ENCODE assay signal across 8 cellular contexts in the genomic region with DNA sequence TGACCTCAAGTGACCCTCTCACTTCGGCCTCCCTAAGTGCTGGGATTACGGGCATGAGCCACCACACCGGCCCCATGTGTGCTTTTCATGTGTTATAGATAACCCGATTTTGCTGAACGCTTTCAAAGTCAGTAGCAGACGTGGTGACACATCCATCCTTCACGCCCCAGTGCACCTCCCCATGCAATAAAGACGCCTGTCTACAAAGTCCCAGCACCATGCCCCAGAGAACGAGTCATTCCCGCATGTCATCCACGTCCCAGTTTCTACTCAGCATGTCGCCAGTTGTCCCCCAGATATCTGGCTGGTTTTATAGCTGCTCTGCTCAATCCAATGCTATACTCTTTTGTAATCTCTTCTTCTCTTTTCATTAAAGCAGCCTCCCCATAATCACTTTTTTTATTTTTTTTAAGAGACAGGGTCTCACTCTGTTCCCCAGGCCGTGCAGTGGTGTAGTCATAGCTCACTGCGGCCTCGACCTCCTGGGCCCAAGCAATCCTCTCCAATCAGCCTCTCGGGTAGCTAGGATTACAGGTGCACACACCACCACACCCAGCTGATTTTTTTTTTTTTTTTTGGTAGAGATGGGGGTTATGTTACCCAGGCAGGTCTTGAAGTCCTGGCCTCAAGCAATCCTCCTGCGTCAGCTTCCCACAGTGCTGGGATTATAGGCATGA. TPM values are rescaled to one million over a fixed set of nuclear protein-coding genes. Genes with fewer than 3 reads are reported as not detected.
DNase-seq lines count a peak whose midpoint lies in the region; ATAC-seq and TF ChIP-seq lines count a peak whose summit lies in the region.

No MANE protein-coding gene starts in this region.

- no peak overlapping the region for H3K56ac ChIP-seq in IMR-90 (ENCODE audit: extremely low read depth, insufficient read depth, low read length)

- no peak overlapping the region for H2AK5ac ChIP-seq in IMR-90 (ENCODE audit: low read depth, low read length)

- dilution Hi-C loops in IMR-90 (cut with HindIII; ENCODE audit: low sequenced_read_pairs, unreplicated experiment): no loop called here

- H3K27ac ChIP-seq in IMR-90 (ENCODE audit: insufficient read depth, low read length): no peak overlapping the region
- peak overlapping the region; percentile 2 for H3K27ac ChIP-seq in lower lobe of right lung

- peaks cover 3% of the 10 kb centered on the region for H3K9me3 Mint-ChIP-seq in activated CD8-positive, alpha-beta T cell treated with anti-CD3 and anti-CD28 coated beads for 36 hours

- peaks cover 38% of the 10 kb centered on the region for H3K36me3 Mint-ChIP-seq in activated CD8-positive, alpha-beta T cell treated with anti-CD3 and anti-CD28 coated beads for 36 hours (ENCODE audit: low read depth)

- BruUV-seq in IMR-90 (replicated peaks; lab: Mats Ljungman, UMichigan): no TSS peak

- no peak overlapping the region for H2BK5ac ChIP-seq in IMR-90 (ENCODE audit: low read depth, low read length, poor library complexity, severe bottlenecking)

- H3K9me3 ChIP-seq in IMR-90 (ENCODE audit: control insufficient read depth, insufficient read depth, low read length): no peaks in the 10 kb centered on the region
- H3K9me3 ChIP-seq in lower lobe of right lung: no peaks in the 10 kb centered on the region

- H3K9me1 ChIP-seq in IMR-90 (ENCODE audit: insufficient read depth, low read length): peaks cover 22% of the 10 kb centered on the region

- no peak overlapping the region for H4K5ac ChIP-seq in IMR-90 (ENCODE audit: low read depth, low read length)

- no peak overlapping the region for H2AFZ ChIP-seq in IMR-90 (replicated peaks; ENCODE audit: low read length, poor library complexity)

- H3K4ac ChIP-seq in IMR-90 (ENCODE audit: low read depth, low read length): no peak overlapping the region

- no peak overlapping the region for H4K8ac ChIP-seq in IMR-90 (ENCODE audit: low read depth in 2 of 2, low read length in 2 of 2)

- TF ChIP-seq CTCF in GM13976 (IDR thresholded peaks at IDR 0.05; ENCODE audit: borderline replicate concordance, control extremely low read depth, extremely low read depth, insufficient read depth, missing control alignments): no peak
- TF ChIP-seq CTCF in IMR-90 (conservative IDR thresholded peaks at IDR 0.05; ENCODE audit: low read depth, low read length): no peak
- no peak for TF ChIP-seq CTCF in activated CD8-positive, alpha-beta T cell treated with anti-CD3 and anti-CD28 coated beads for 36 hours (IDR thresholded peaks at IDR 0.05)
- TF ChIP-seq CTCF in lower lobe of right lung (IDR thresholded peaks at IDR 0.05): no peak

- no peak overlapping the region for H2BK120ac ChIP-seq in IMR-90 (ENCODE audit: low read depth, low read length)

- 80% methylated on average over 10 of the region's 17 CpGs; no CpG with 5 or more reads in 1 of the 2 experiments for WGBS in IMR-90 (ENCODE audit: extremely low coverage in 2 of 2, insufficient read length in 1 of 2), 2 experiments

- peaks cover 16 to 84% of the 10 kb centered on the region in 2 experiments for H3K79me1 ChIP-seq in IMR-90 (ENCODE audit: low read depth in 1 of 2, low read length in 2 of 2)

- CTCF ChIA-PET in IMR-90 (lab: Yijun Ruan, JAX): interaction anchor here (0.8 kb wide), 1 partner anchor 43 kb away, joined by 3 read pairs; the partner anchor contains the start of gene DNM2
- CTCF ChIA-PET in activated CD8-positive, alpha-beta T cell treated with anti-CD3 and anti-CD28 coated beads for 36 hours (lab: Charles Lee): interaction anchor here (0.6 to 1.8 kb wide), 9 partner anchors 29 to 111 kb away, joined by 3 to 10 read pairs (median 3); partner anchors contain the start of genes CARM1, DNM2 and TMED1

- H3K36me3 ChIP-seq in IMR-90 (ENCODE audit: control insufficient read depth, insufficient read depth, low read length): peaks cover 18% of the 10 kb centered on the region
- peaks cover 42% of the 10 kb centered on the region for H3K36me3 ChIP-seq in lower lobe of right lung

- peak overlapping the region; percentile 70 for H2AK9ac ChIP-seq in IMR-90 (replicated peaks; ENCODE audit: low read depth, low read length, poor library complexity)

- no peak for TF ChIP-seq RAD21 in IMR-90 (IDR thresholded peaks at IDR 0.05; ENCODE audit: low read length)

- no peak overlapping the region for H3K14ac ChIP-seq in IMR-90 (replicated peaks; ENCODE audit: low read depth, low read length)

- H4K20me1 ChIP-seq in IMR-90 (ENCODE audit: insufficient read depth, low read length): peaks cover 64% of the 10 kb centered on the region

- H2BK15ac ChIP-seq in IMR-90 (ENCODE audit: low read depth, low read length): no peak overlapping the region

- POLR2A ChIA-PET in IMR-90 (lab: Charles Lee; ENCODE audit: unreplicated experiment): no interaction called here
- POLR2A ChIA-PET in activated CD8-positive, alpha-beta T cell treated with anti-CD3 and anti-CD28 coated beads for 36 hours (lab: Charles Lee): interaction anchor here (0.6 to 2.5 kb wide), 9 partner anchors 9 to 336 kb away, joined by 3 to 12 read pairs (median 4); partner anchors contain the start of gene DNM2

- H3K9ac ChIP-seq in IMR-90 (ENCODE audit: low read depth, low read length): no peak overlapping the region

- H3K27me3 ChIP-seq in IMR-90 (ENCODE audit: control insufficient read depth, insufficient read depth, low read length) (no peaks in the 10 kb centered on the region), lower lobe of right lung (ENCODE audit: low read depth) (no peaks in the 10 kb centered on the region)

- DNase-seq in GM13976 (ENCODE audit: low spot score): peak; percentile 53
- no peak for DNase-seq in IMR-90
- DNase-seq in activated CD8-positive, alpha-beta T cell treated with anti-CD3 and anti-CD28 coated beads for 36 hours: peak; percentile 61
- DNase-seq in lower lobe of right lung: no peak
- no peak for DNase-seq in AG08396 (ENCODE audit: low spot score)
- DNase-seq in HT-29 (ENCODE audit: low spot score): no peak

- no peak overlapping the region for H2BK20ac ChIP-seq in IMR-90 (ENCODE audit: low read depth, low read length)

- H3K4me3 ChIP-seq in IMR-90 (ENCODE audit: insufficient read depth, low read depth, low read length) (no peak overlapping the region), lower lobe of right lung (no peak overlapping the region)

- no peak overlapping the region for H3K4me2 ChIP-seq in IMR-90 (ENCODE audit: low read depth, low read length)

- in situ Hi-C loops in GM13976 (cut with MboI; ENCODE audit: low sequenced_read_pairs, unreplicated experiment) (no loop called here), IMR-90 (cut with MboI; ENCODE audit: low sequenced_read_pairs) (no loop called here)

- intact Hi-C loops in IMR-90 (cut with micrococcal nuclease): no loop called here
- intact Hi-C loops in activated CD8-positive, alpha-beta T cell treated with anti-CD3 and anti-CD28 coated beads for 36 hours (cut with micrococcal nuclease): no loop called here
- intact Hi-C loops in lower lobe of right lung (cut with DNase I): no loop called here

- no peak overlapping the region for H4K91ac ChIP-seq in IMR-90 (ENCODE audit: insufficient read depth, low read depth, low read length)

- no peak for TF ChIP-seq POLR2A in IMR-90 (IDR thresholded peaks at IDR 0.05; ENCODE audit: low read depth, low read length)

- no peak; the same call in 1 of the 2 replicates for ATAC-seq in IMR-90 (ENCODE audit: low read depth)
- ATAC-seq in activated CD8-positive, alpha-beta T cell treated with anti-CD3 and anti-CD28 coated beads for 36 hours: peak; percentile 32
- no peak for ATAC-seq in lower lobe of right lung
- no peak for ATAC-seq in HG02798 (IDR thresholded peaks at IDR 0.05; ENCODE audit: poor library complexity, unreplicated experiment)
- ATAC-seq in GM19351 (IDR thresholded peaks at IDR 0.05; ENCODE audit: unreplicated experiment): no peak

- H3K27ac Mint-ChIP-seq in activated CD8-positive, alpha-beta T cell treated with anti-CD3 and anti-CD28 coated beads for 36 hours: peak overlapping the region; percentile 91

- peaks cover 81% of the 10 kb centered on the region for H3K4me1 Mint-ChIP-seq in activated CD8-positive, alpha-beta T cell treated with anti-CD3 and anti-CD28 coated beads for 36 hours (ENCODE audit: low read depth)

- H3K23ac ChIP-seq in IMR-90 (ENCODE audit: low read depth, low read length): no peak overlapping the region

- no peak overlapping the region for H3K18ac ChIP-seq in IMR-90 (ENCODE audit: low read depth, low read length)

- H3K4me1 ChIP-seq in IMR-90 (ENCODE audit: control insufficient read depth, insufficient read depth, low read length) (no peaks in the 10 kb centered on the region; the same call in 1 of the 2 replicates), lower lobe of right lung (peaks cover 90% of the 10 kb centered on the region)

- peak overlapping the region; percentile 64 for H3K4me3 Mint-ChIP-seq in activated CD8-positive, alpha-beta T cell treated with anti-CD3 and anti-CD28 coated beads for 36 hours

- H3K27me3 Mint-ChIP-seq in activated CD8-positive, alpha-beta T cell treated with anti-CD3 and anti-CD28 coated beads for 36 hours: no peaks in the 10 kb centered on the region

TF ChIP-seq in IMR-90, 13 proteins besides CTCF, POLR2A, EP300 and RAD21 (continues in another document):
- TF ChIP-seq MAFK (IDR thresholded peaks at IDR 0.05; ENCODE audit: low read depth, low read length): no peak
- TF ChIP-seq, protein P1, sequence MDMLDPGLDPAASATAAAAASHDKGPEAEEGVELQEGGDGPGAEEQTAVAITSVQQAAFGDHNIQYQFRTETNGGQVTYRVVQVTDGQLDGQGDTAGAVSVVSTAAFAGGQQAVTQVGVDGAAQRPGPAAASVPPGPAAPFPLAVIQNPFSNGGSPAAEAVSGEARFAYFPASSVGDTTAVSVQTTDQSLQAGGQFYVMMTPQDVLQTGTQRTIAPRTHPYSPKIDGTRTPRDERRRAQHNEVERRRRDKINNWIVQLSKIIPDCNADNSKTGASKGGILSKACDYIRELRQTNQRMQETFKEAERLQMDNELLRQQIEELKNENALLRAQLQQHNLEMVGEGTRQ (IDR thresholded peaks at IDR 0.05; ENCODE audit: low read depth, low read length): no peak
- no peak for TF ChIP-seq BHLHE40 (IDR thresholded peaks at IDR 0.05; ENCODE audit: low read depth, low read length)
- no peak for TF ChIP-seq MAZ (IDR thresholded peaks at IDR 0.05; ENCODE audit: borderline replicate concordance, low read depth, low read length)

RNA-seq across cellular contexts. Expression of gene DNM2, which starts 42.5 kb away (rescaled TPM):
- 55.0 and 55.6 TPM in 2 replicates for total RNA-seq in IMR-90 (2012; rRNA removed)
- polyA plus RNA-seq in IMR-90 (2012; rRNA removed): 74.2 and 74.6 TPM in 2 replicates
- polyA plus RNA-seq in IMR-90 (2012; cell fraction: cytosol; rRNA removed): 26.6 and 50.4 TPM in 2 replicates
- polyA plus RNA-seq in IMR-90 (2012; cell fraction: nucleus; rRNA removed; ENCODE audit: low replicate concordance): 194 and 239 TPM in 2 replicates
- total RNA-seq in activated CD8-positive, alpha-beta T cell treated with anti-CD3 and anti-CD28 coated beads for 36 hours: 100 to 1,000 TPM; 151 to 153 TPM
- 282 TPM for total RNA-seq in lower lobe of right lung
- 180 and 196 TPM in 2 replicates for total RNA-seq in HT-29 (2014; rRNA removed; shearing (Covaris generic))

RNA-seq across cellular contexts. Expression of gene QTRT1, which starts 59.2 kb away (rescaled TPM):
- total RNA-seq in IMR-90 (2012; rRNA removed) (18.6 and 19.9 TPM in 2 replicates), lower lobe of right lung (29.7 TPM)
- 51.8 and 63.3 TPM in 2 replicates for polyA plus RNA-seq in IMR-90 (2012; rRNA removed)
- 65.6 and 65.8 TPM in 2 replicates for polyA plus RNA-seq in IMR-90 (2012; cell fraction: cytosol; rRNA removed)
- polyA plus RNA-seq in IMR-90 (2012; cell fraction: nucleus; rRNA removed; ENCODE audit: low replicate concordance): 180 and 458 TPM in 2 replicates
- total RNA-seq in activated CD8-positive, alpha-beta T cell treated with anti-CD3 and anti-CD28 coated beads for 36 hours: 10 to 100 TPM; 56.8 to 61.8 TPM
- 32.7 and 36.0 TPM in 2 replicates for total RNA-seq in HT-29 (2014; rRNA removed; shearing (Covaris generic))

Comparison
In these comparisons a context has a peak if more than half of its experiments do, and no peak if none do; other contexts are left out.
1. DNase-seq: peak in GM13976 (single experiment) and activated CD8-positive, alpha-beta T cell treated with anti-CD3 and anti-CD28 coated beads for 36 hours (single experiment); none in IMR-90 (single experiment), lower lobe of right lung (single experiment), AG08396 (single experiment) and HT-29 (single experiment).